In genomic region chr13:40534456-40534855, GRCh38 we compare ENCODE assay signal across 18 cellular contexts.
"Had no signal": no experiment of that assay in that cellular context is flagged by ENCODE, and none has a peak within 500 bp of the region (broad histone marks: within the 10 kb centered on the region; RNA-seq: fewer than 3 reads in every experiment).

No MANE protein-coding gene starts in this region.

- H3K4me3 ChIP-seq: adrenal gland, cardiac muscle cell, dorsolateral prefrontal cortex, ovary, right lobe of liver, smooth muscle cell had no signal

- H3K27me3 Mint-ChIP-seq: activated CD4-positive, alpha-beta T cell treated with anti-CD3 and anti-CD28 coated beads, Interleukin-2, amount 10 ng/mL, durations not matched to agents 24 days and 14 days; naive thymus-derived CD8-positive, alpha-beta T cell; stimulated activated memory B cell treated with anti-CD40 and anti-IgM and Interleukin-4, amounts not matched to agents 10 μg/mL and 1 μg/mL and 100 μg/mL, for 72 hours had no signal

- H3K27ac Mint-ChIP-seq: activated CD4-positive, alpha-beta T cell treated with anti-CD3 and anti-CD28 coated beads, Interleukin-2, amount 10 ng/mL, durations not matched to agents 24 days and 14 days; activated naive CD4-positive, alpha-beta T cell treated with anti-CD3 and anti-CD28 coated beads, Interleukin-2, amount 50 U/mL, for 72 hours; activated T-cell treated with anti-CD3 and anti-CD28 coated beads, Interleukin-2, amount 50 U/mL, for 72 hours; immature natural killer cell; naive thymus-derived CD8-positive, alpha-beta T cell; stimulated activated memory B cell treated with anti-CD40 and anti-IgM and Interleukin-4, amounts not matched to agents 10 μg/mL and 1 μg/mL and 100 μg/mL, for 72 hours; T-helper 2 cell treated with Interferon-gamma antibody and Interleukin-4, amounts not matched to agents 5 μg/mL and 100 μg/mL, for 36 hours had no signal

- DNase-seq: activated CD4-positive, alpha-beta T cell treated with anti-CD3 and anti-CD28 coated beads, Interleukin-2, amount 10 ng/mL, durations not matched to agents 24 days and 14 days; activated CD8-positive, alpha-beta memory T cell treated with anti-CD3 and anti-CD28 coated beads for 24 hours; activated gamma-delta T cell treated with Interleukin-2 at 50 U/mL for 16 hours; activated T-cell treated with anti-CD3 and anti-CD28 coated beads, Interleukin-2, amount 50 U/mL, for 72 hours; dorsolateral prefrontal cortex; foreskin melanocyte; immature natural killer cell; mesendoderm; naive thymus-derived CD8-positive, alpha-beta T cell; ovary; right lobe of liver; stimulated activated CD4-positive, alpha-beta T cell treated with anti-CD3 and anti-CD28 coated beads, Interleukin-4, amount 100 ng/mL, for 4 hours had no signal

- ATAC-seq: activated naive CD4-positive, alpha-beta T cell treated with anti-CD3 and anti-CD28 coated beads, Interleukin-2, amount 50 U/mL, for 72 hours; activated T-cell treated with anti-CD3 and anti-CD28 coated beads, Interleukin-2, amount 50 U/mL, for 72 hours; naive thymus-derived CD8-positive, alpha-beta T cell; stimulated activated memory B cell treated with anti-CD40 and anti-IgM and Interleukin-4, amounts not matched to agents 10 μg/mL and 1 μg/mL and 100 μg/mL, for 72 hours had no signal

- H3K4me1 ChIP-seq: adrenal gland had no signal

- H3K27me3 ChIP-seq: adrenal gland, cardiac muscle cell, dorsolateral prefrontal cortex, ovary, right lobe of liver had no signal

- H3K36me3 ChIP-seq: adrenal gland, cardiac muscle cell, ovary, right lobe of liver had no signal

- H3K4me3 Mint-ChIP-seq: activated CD4-positive, alpha-beta T cell treated with anti-CD3 and anti-CD28 coated beads, Interleukin-2, amount 10 ng/mL, durations not matched to agents 24 days and 14 days; activated T-cell treated with anti-CD3 and anti-CD28 coated beads, Interleukin-2, amount 50 U/mL, for 72 hours; immature natural killer cell; naive thymus-derived CD8-positive, alpha-beta T cell; stimulated activated memory B cell treated with anti-CD40 and anti-IgM and Interleukin-4, amounts not matched to agents 10 μg/mL and 1 μg/mL and 100 μg/mL, for 72 hours; T-helper 2 cell treated with Interferon-gamma antibody and Interleukin-4, amounts not matched to agents 5 μg/mL and 100 μg/mL, for 36 hours had no signal

- H3K27ac ChIP-seq: cardiac muscle cell, dorsolateral prefrontal cortex, ovary, right lobe of liver had no signal

- H3K9me3 Mint-ChIP-seq: immature natural killer cell; stimulated activated memory B cell treated with anti-CD40 and anti-IgM and Interleukin-4, amounts not matched to agents 10 μg/mL and 1 μg/mL and 100 μg/mL, for 72 hours; T-helper 2 cell treated with Interferon-gamma antibody and Interleukin-4, amounts not matched to agents 5 μg/mL and 100 μg/mL, for 36 hours had no signal

- H3K36me3 Mint-ChIP-seq: immature natural killer cell; naive thymus-derived CD8-positive, alpha-beta T cell; stimulated activated memory B cell treated with anti-CD40 and anti-IgM and Interleukin-4, amounts not matched to agents 10 μg/mL and 1 μg/mL and 100 μg/mL, for 72 hours had no signal

- H3K4me2 ChIP-seq: smooth muscle cell had no signal
